ENCODE assay signal across 31 cellular contexts in the genomic region with DNA sequence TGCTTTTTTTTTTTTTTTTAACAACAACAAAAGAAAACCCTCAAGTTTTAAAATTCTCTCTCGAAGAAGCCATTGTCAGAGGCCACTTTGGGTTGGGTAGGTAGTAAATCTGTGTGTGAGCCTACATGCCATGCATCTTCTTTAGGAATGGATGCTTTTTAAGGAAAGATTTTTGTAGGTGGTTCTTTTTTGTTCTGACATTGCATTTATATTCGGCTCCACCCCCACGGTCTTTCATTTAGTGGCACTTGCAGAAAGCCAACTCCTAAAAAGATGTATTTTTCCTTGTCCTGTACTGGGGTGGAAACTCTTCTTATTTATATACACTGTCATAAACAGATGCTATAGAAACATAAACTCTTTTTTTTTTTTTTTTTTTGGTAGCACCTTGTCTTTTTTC.
DNase-seq lines count a peak whose midpoint lies in the region; TF ChIP-seq lines count a peak whose summit lies in the region.
"Had no signal": no experiment of that assay in that cellular context is flagged by ENCODE, and none has a peak within 500 bp of the region (broad histone marks: within the 10 kb centered on the region; RNA-seq: fewer than 3 reads in every experiment).

No MANE protein-coding gene starts in this region.

- H3K4me1 ChIP-seq in neutrophil (ENCODE audit: control insufficient read depth in 1 of 2, insufficient read depth in 1 of 2, low read depth in 1 of 2, low read length in 1 of 2) = peaks cover 64 to 66% of the 10 kb centered on the region in 2 experiments
- H3K4me1 ChIP-seq: A549, BE2C, Caco-2 had no signal

- intact Hi-C loops in head of caudate nucleus (cut with DNase I) = no loop called here

- no peaks in the 10 kb centered on the region for H3K27me3 ChIP-seq in neutrophil
- H3K27me3 ChIP-seq: BE2C; BLaER1; BLaER1 treated with 17β-estradiol and CSF1 and Interleukin-3, amounts not matched to agents 10 nM and 100 nM had no signal

- no peak for TF ChIP-seq CTCF in neutrophil (IDR thresholded peaks at IDR 0.05)
- TF ChIP-seq CTCF in GM10266 (IDR thresholded peaks at IDR 0.05; ENCODE audit: control insufficient read depth, insufficient read depth, low read depth, missing control alignments) = no peak

- peak overlapping the region; percentile 91 for H3K27ac ChIP-seq in neutrophil
- H3K27ac ChIP-seq: 22Rv1, A549, BLaER1, C4-2B had no signal

- no peaks in the 10 kb centered on the region for H3K36me3 ChIP-seq in neutrophil
- H3K36me3 ChIP-seq: BE2C; BLaER1; BLaER1 treated with 17β-estradiol and CSF1 and Interleukin-3, amounts not matched to agents 10 nM and 100 nM had no signal

- no peaks in the 10 kb centered on the region for H3K9me3 ChIP-seq in neutrophil
- H3K9me3 ChIP-seq: A549, BE2C, BLaER1, Caco-2 had no signal

- peak in 27 of 42 donors; percentile 4 to 82 (median 44) for DNase-seq in head of caudate nucleus
- DNase-seq in putamen (ENCODE audit: low spot score) = peak; percentile 74
- DNase-seq in CD1c-positive myeloid dendritic cell (ENCODE audit: extremely low spot score) = no peak
- no peak for DNase-seq in SKM-1 (lab: John Stamatoyannopoulos, UW; ENCODE audit: unreplicated experiment)
- DNase-seq in GM10266 (ENCODE audit: extremely low spot score) = no peak
- DNase-seq: 8988T; ACHN; AML-193; BE2C; C1 segment of cervical spinal cord; Caco-2; Calu3; CD4-positive, alpha-beta memory T cell; CD4-positive, alpha-beta T cell; CD4-positive, CD25-positive, alpha-beta regulatory T cell; CD8-positive, alpha-beta memory T cell; CD8-positive, alpha-beta T cell; COR-L47; DMS 273 treated with DMSO at 0.1 percent for 48 hours; DMS153; DMS53; DMS79; DMS79 treated with DMSO at 0.1 percent for 48 hours; DND-41; EL had no signal

- H3K4me3 ChIP-seq in neutrophil (ENCODE audit: low read depth in 1 of 2, low read length in 1 of 2) = no peak overlapping the region
- H3K4me3 ChIP-seq: A549; BLaER1; BLaER1 treated with 17β-estradiol and CSF1 and Interleukin-3, amounts not matched to agents 10 nM and 100 nM had no signal

Comparison
In these comparisons a context has a peak if more than half of its experiments do, and no peak if none do; other contexts are left out.
1. DNase-seq: peak in head of caudate nucleus (27 of 42) and putamen (single experiment); none in CD1c-positive myeloid dendritic cell (single experiment), SKM-1 (single experiment) and GM10266 (single experiment).